ENCODE assay signal across 1 cellular context in genomic region chr1:85282424-85282823, GRCh38.
TF ChIP-seq lines count a peak whose summit lies in the region.

No MANE protein-coding gene starts in this region.

TF ChIP-seq in IMR-90, 13 proteins besides CTCF, POLR2A, EP300 and RAD21 (continued from another document):
- no peak for TF ChIP-seq USF2 (IDR thresholded peaks at IDR 0.05; ENCODE audit: low read depth, low read length)
- no peak for TF ChIP-seq RFX5 (IDR thresholded peaks at IDR 0.05; ENCODE audit: low read depth, low read length)
- no peak for TF ChIP-seq CHD1 (IDR thresholded peaks at IDR 0.05; ENCODE audit: low read depth, low read length)
- no peak for TF ChIP-seq CEBPB (IDR thresholded peaks at IDR 0.05; ENCODE audit: low read depth, low read length)
- no peak for TF ChIP-seq ELK1 (IDR thresholded peaks at IDR 0.05; ENCODE audit: borderline replicate concordance, low read depth, low read length)
- TF ChIP-seq MXI1 (IDR thresholded peaks at IDR 0.05; ENCODE audit: borderline replicate concordance, low read depth, low read length): no peak
- no peak for TF ChIP-seq BHLHE40 (IDR thresholded peaks at IDR 0.05; ENCODE audit: low read depth, low read length)
- TF ChIP-seq MAFK (IDR thresholded peaks at IDR 0.05; ENCODE audit: low read depth, low read length): no peak
